ENCODE assay signal across 28 cellular contexts in the genomic region with DNA sequence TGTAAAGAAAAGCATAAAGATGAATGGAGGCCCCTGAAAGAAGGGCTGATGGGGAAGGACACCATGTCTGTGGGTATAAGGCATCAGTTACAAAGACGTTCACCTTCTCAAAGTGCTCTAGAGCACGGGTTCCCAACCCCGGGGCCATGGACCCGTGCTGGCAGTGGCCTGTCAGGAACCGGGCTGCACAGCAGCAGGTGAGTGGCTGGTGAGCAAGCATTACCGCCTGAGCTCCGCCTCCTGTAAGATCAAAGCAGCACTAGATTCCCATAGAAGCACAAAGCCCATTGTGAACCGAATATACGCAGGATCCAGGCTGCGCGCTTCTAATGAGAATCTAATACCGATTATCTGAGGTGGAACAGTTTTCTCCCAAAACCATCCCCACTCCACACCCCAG. TPM values are rescaled to one million over a fixed set of nuclear protein-coding genes. Genes with fewer than 3 reads are reported as not detected.
"Had no signal": no experiment of that assay in that cellular context is flagged by ENCODE, and none has a peak within 500 bp of the region (broad histone marks: within the 10 kb centered on the region; RNA-seq: fewer than 3 reads in every experiment).

No MANE protein-coding gene starts in this region.

- FAIRE-seq: colon had no signal

- H3K27ac ChIP-seq: dorsolateral prefrontal cortex, epithelial cell of prostate, gastrocnemius medialis, left lung, ovary, psoas muscle, skin epidermis, spleen, thoracic aorta, tibial nerve, upper lobe of right lung, uterus had no signal

- H3K9me3 Mint-ChIP-seq: stimulated activated naive CD8-positive, alpha-beta T cell treated with anti-CD3 and anti-CD28 coated beads, Interleukin-15, Interleukin-2, amounts not matched to agents 100 ng/mL and 50 ng/mL, for 24 hours had no signal

- H3K27me3 Mint-ChIP-seq: stimulated activated memory B cell treated with anti-CD40 and anti-IgM and Interleukin-4, amounts not matched to agents 10 μg/mL and 1 μg/mL and 100 μg/mL, for 72 hours had no signal

- H3K9me3 ChIP-seq: gastrocnemius medialis, left lung, ovary, psoas muscle, spleen, thoracic aorta, tibial nerve, upper lobe of right lung, uterus had no signal

- H3K36me3 ChIP-seq: gastrocnemius medialis, left lung, ovary, spleen, thoracic aorta, tibial nerve, upper lobe of right lung, uterus had no signal

- H3K27ac Mint-ChIP-seq: naive thymus-derived CD4-positive, alpha-beta T cell; nephron progenitor cell; stimulated activated memory B cell treated with anti-CD40 and anti-IgM and Interleukin-4, amounts not matched to agents 10 μg/mL and 1 μg/mL and 100 μg/mL, for 72 hours; stimulated activated naive CD8-positive, alpha-beta T cell treated with anti-CD3 and anti-CD28 coated beads, Interleukin-15, Interleukin-2, amounts not matched to agents 100 ng/mL and 50 ng/mL, for 24 hours had no signal

- DNase-seq: dorsolateral prefrontal cortex; effector CD4-positive, alpha-beta T cell; foreskin fibroblast; gastrocnemius medialis; head of caudate nucleus; left cardiac atrium; left lung; mesendoderm; midbrain; naive thymus-derived CD4-positive, alpha-beta T cell; nephron progenitor cell; occipital lobe; ovary; posterior cingulate gyrus; psoas muscle; right cardiac atrium; spleen; stimulated activated CD4-positive, alpha-beta T cell treated with anti-CD3 and anti-CD28 coated beads, Interleukin-4, amount 100 ng/mL, for 4 hours; upper lobe of right lung; uterus had no signal

- ATAC-seq: esophagus mucosa; gastrocnemius medialis; left cardiac atrium; left lung; naive thymus-derived CD4-positive, alpha-beta T cell; psoas muscle; right cardiac atrium; stimulated activated memory B cell treated with anti-CD40 and anti-IgM and Interleukin-4, amounts not matched to agents 10 μg/mL and 1 μg/mL and 100 μg/mL, for 72 hours; upper lobe of right lung had no signal

- H3K4me3 ChIP-seq: dorsolateral prefrontal cortex, gastrocnemius medialis, left lung, ovary, psoas muscle, skin epidermis, spleen, thoracic aorta, tibial nerve, upper lobe of right lung, uterus had no signal

- H3K27me3 ChIP-seq: dorsolateral prefrontal cortex, gastrocnemius medialis, left lung, ovary, spleen, tibial nerve, upper lobe of right lung, uterus had no signal

- H3K4me3 Mint-ChIP-seq: naive thymus-derived CD4-positive, alpha-beta T cell; nephron progenitor cell; stimulated activated memory B cell treated with anti-CD40 and anti-IgM and Interleukin-4, amounts not matched to agents 10 μg/mL and 1 μg/mL and 100 μg/mL, for 72 hours; stimulated activated naive CD8-positive, alpha-beta T cell treated with anti-CD3 and anti-CD28 coated beads, Interleukin-15, Interleukin-2, amounts not matched to agents 100 ng/mL and 50 ng/mL, for 24 hours had no signal

RNA-seq across cellular contexts. Expression of gene MYO1E, which starts 25.7 kb away (rescaled TPM):
- polyA plus RNA-seq: naive thymus-derived CD4-positive, alpha-beta T cell had no signal
